ENCODE assay signal across 1 cellular context in genomic region chr3:184176377-184177330, GRCh38.
TF ChIP-seq lines count a peak whose summit lies in the region.

No MANE protein-coding gene starts in this region.

TF ChIP-seq in K562, 482 proteins besides CTCF, POLR2A, EP300 and RAD21 (continued from another document):
- TF ChIP-seq KAT7 (CRISPR knock-in tag; IDR thresholded peaks at IDR 0.05; ENCODE audit: borderline replicate concordance): 0 out of 2 replicates have a peak, but pooled peaks have one; percentile 20
- no peak for TF ChIP-seq CBX3 (IDR thresholded peaks at IDR 0.05; ENCODE audit: borderline replicate concordance in 1 of 2, low read length in 2 of 2)
- no peak for TF ChIP-seq NR2C2 (CRISPR knock-in tag; IDR thresholded peaks at IDR 0.05)
- 0 out of 2 replicates have a peak, but pooled peaks have one; percentile 48 for TF ChIP-seq NR2C2 (tag; IDR thresholded peaks at IDR 0.05)
- TF ChIP-seq THAP12 (CRISPR knock-in tag; IDR thresholded peaks at IDR 0.05): 0 out of 2 replicates have a peak, but pooled peaks have one; percentile 14
- TF ChIP-seq ZNF639 (CRISPR knock-in tag; conservative IDR thresholded peaks at IDR 0.05 in 1 of 2, IDR thresholded peaks at IDR 0.05 in 1 of 2): peak in 1 of 2 experiments; percentile 17; a peak in 1 of 4 replicates
- 0 out of 2 replicates have a peak, but pooled peaks have one; percentile 46 for TF ChIP-seq SMARCE1 (IDR thresholded peaks at IDR 0.05)
- peak; percentile 35 to 94; a peak in 3 of 4 replicates for TF ChIP-seq MAZ (CRISPR knock-in tag; conservative IDR thresholded peaks at IDR 0.05 in 1 of 2, IDR thresholded peaks at IDR 0.05 in 1 of 2)
- TF ChIP-seq RB1 (IDR thresholded peaks at IDR 0.05; ENCODE audit: low read depth): 0 out of 2 replicates have a peak, but pooled peaks have one; percentile 17
- TF ChIP-seq ZBTB7A (IDR thresholded peaks at IDR 0.05; ENCODE audit: borderline replicate concordance, control insufficient read depth, low read depth, low read length): peak; percentile 22; the same call in 1 of the 2 replicates
- TF ChIP-seq ZFX (CRISPR knock-in tag; IDR thresholded peaks at IDR 0.05): peak; percentile 80
- TF ChIP-seq E2F4 (CRISPR knock-in tag; IDR thresholded peaks at IDR 0.05; ENCODE audit: low read depth): no peak
- TF ChIP-seq FOXK2 (conservative IDR thresholded peaks at IDR 0.05 in 1 of 2, IDR thresholded peaks at IDR 0.05 in 1 of 2; ENCODE audit: low read depth in 2 of 2): peak in 1 of 2 experiments; percentile 81; a peak in 3 of 4 replicates
- TF ChIP-seq GABPB1 (CRISPR knock-in tag; IDR thresholded peaks at IDR 0.05): 0 out of 2 replicates have a peak, but pooled peaks have one; percentile 46
- TF ChIP-seq EGR1 (conservative IDR thresholded peaks at IDR 0.05): peak; percentile 62
- 0 out of 2 replicates have a peak, but pooled peaks have one; percentile 36 for TF ChIP-seq MTA3 (IDR thresholded peaks at IDR 0.05; ENCODE audit: borderline replicate concordance)
- TF ChIP-seq ZNF184 (CRISPR knock-in tag; IDR thresholded peaks at IDR 0.05): no peak
- TF ChIP-seq TBP (optimal IDR thresholded peaks at IDR 0.05; ENCODE audit: low read depth, low read length): peak; percentile 56
- TF ChIP-seq NFYB (IDR thresholded peaks at IDR 0.05; ENCODE audit: extremely low read depth, insufficient read length): no peak
- peak in 1 of 2 experiments; percentile 72; a peak in 2 of 4 replicates for TF ChIP-seq TEAD1 (CRISPR knock-in tag; IDR thresholded peaks at IDR 0.05)
- TF ChIP-seq NFRKB (IDR thresholded peaks at IDR 0.05; ENCODE audit: low read depth): peak; percentile 71; the same call in 1 of the 2 replicates
- TF ChIP-seq ATF3 (IDR thresholded peaks at IDR 0.05): peak; percentile 76
- no peak for TF ChIP-seq ATF3 (CRISPR knock-in tag; conservative IDR thresholded peaks at IDR 0.05)
- peak; percentile 72 to 77 for TF ChIP-seq NRF1 (conservative IDR thresholded peaks at IDR 0.05 in 1 of 2, IDR thresholded peaks at IDR 0.05 in 1 of 2)
- TF ChIP-seq CTBP1 (IDR thresholded peaks at IDR 0.05; ENCODE audit: borderline replicate concordance): peak; percentile 75
- TF ChIP-seq TOE1 (IDR thresholded peaks at IDR 0.05; ENCODE audit: borderline replicate concordance): no peak
- no peak for TF ChIP-seq TOE1 (CRISPR knock-in tag; IDR thresholded peaks at IDR 0.05; ENCODE audit: borderline replicate concordance, low read depth)
- TF ChIP-seq RREB1 (CRISPR knock-in tag; IDR thresholded peaks at IDR 0.05): no peak
- TF ChIP-seq GATAD2A (IDR thresholded peaks at IDR 0.05): 0 out of 2 replicates have a peak, but pooled peaks have one; percentile 16
- 0 out of 2 replicates have a peak, but pooled peaks have one; percentile 23 for TF ChIP-seq SUPT5H (IDR thresholded peaks at IDR 0.05)
- TF ChIP-seq HCFC1 (IDR thresholded peaks at IDR 0.05; ENCODE audit: low read depth, low read length): peak; percentile 38
- peak; percentile 39; the same call in 1 of the 2 replicates for TF ChIP-seq NCOA1 (IDR thresholded peaks at IDR 0.05; ENCODE audit: low read depth)
